11 cellular contexts compared by ENCODE assay signal in genomic region chr7:17502209-17502810, GRCh38.
"Had no signal": no experiment of that assay in that cellular context is flagged by ENCODE, and none has a peak within 500 bp of the region (broad histone marks: within the 10 kb centered on the region; RNA-seq: fewer than 3 reads in every experiment).

No MANE protein-coding gene starts in this region.

- H3K4me3 Mint-ChIP-seq: mesothelial cell of epicardium; stimulated activated naive B cell treated with anti-CD40 and anti-IgM and Interleukin-4, amounts not matched to agents 10 μg/mL and 1 μg/mL and 100 μg/mL, for 72 hours had no signal

- H3K27ac ChIP-seq: foreskin keratinocyte, lower lobe of right lung, thyroid gland had no signal

- H3K27ac Mint-ChIP-seq: mesothelial cell of epicardium; stimulated activated naive B cell treated with anti-CD40 and anti-IgM and Interleukin-4, amounts not matched to agents 10 μg/mL and 1 μg/mL and 100 μg/mL, for 72 hours had no signal

- H3K27me3 ChIP-seq: foreskin keratinocyte, heart left ventricle, thyroid gland had no signal

- H3K36me3 ChIP-seq: heart left ventricle, lower lobe of right lung, thyroid gland had no signal

- H3K4me1 Mint-ChIP-seq: stimulated activated naive B cell treated with anti-CD40 and anti-IgM and Interleukin-4, amounts not matched to agents 10 μg/mL and 1 μg/mL and 100 μg/mL, for 72 hours had no signal

- H3K9me3 ChIP-seq: heart left ventricle, lower lobe of right lung, thyroid gland had no signal

- H3K4me3 ChIP-seq: heart left ventricle, lower lobe of right lung, thyroid gland had no signal

- DNase-seq: activated naive CD4-positive, alpha-beta T cell treated with Interleukin-2 at 50 U/mL for 16 hours; activated T-cell treated with anti-CD3 and anti-CD28 coated beads for 4 hours; foreskin keratinocyte; heart left ventricle; left colon; lower lobe of right lung; stimulated activated CD4-positive, alpha-beta T cell treated with anti-CD3 and anti-CD28 coated beads, Interleukin-2, amount 100 ng/mL, for 48 hours; stimulated activated naive B cell treated with anti-CD40 and anti-IgM and Interleukin-4, amounts not matched to agents 10 μg/mL and 1 μg/mL and 100 μg/mL, for 72 hours; thyroid gland had no signal

- H3K4me1 ChIP-seq: foreskin keratinocyte, lower lobe of right lung, thyroid gland had no signal

- H3K36me3 Mint-ChIP-seq: mesothelial cell of epicardium; stimulated activated naive B cell treated with anti-CD40 and anti-IgM and Interleukin-4, amounts not matched to agents 10 μg/mL and 1 μg/mL and 100 μg/mL, for 72 hours had no signal

- H3K9me3 Mint-ChIP-seq: mesothelial cell of epicardium; stimulated activated naive B cell treated with anti-CD40 and anti-IgM and Interleukin-4, amounts not matched to agents 10 μg/mL and 1 μg/mL and 100 μg/mL, for 72 hours had no signal

- ATAC-seq: esophagus mucosa; foreskin keratinocyte; heart left ventricle; left colon; lower lobe of right lung; stimulated activated naive B cell treated with anti-CD40 and anti-IgM and Interleukin-4, amounts not matched to agents 10 μg/mL and 1 μg/mL and 100 μg/mL, for 72 hours had no signal
